In genomic region chr11:37811349-37811748, GRCh38 we compare ENCODE assay signal across 16 cellular contexts.
DNase-seq lines count a peak whose midpoint lies in the region; ATAC-seq and TF ChIP-seq lines count a peak whose summit lies in the region.
"Had no signal": no experiment of that assay in that cellular context is flagged by ENCODE, and none has a peak within 500 bp of the region (broad histone marks: within the 10 kb centered on the region; RNA-seq: fewer than 3 reads in every experiment).

No MANE protein-coding gene starts in this region.

- H3K4me1 ChIP-seq in osteoblast (ENCODE audit: insufficient read depth, low read length) = no peaks in the 10 kb centered on the region
- H3K4me1 ChIP-seq: A549 had no signal

- DNase-seq in Ammon's horn (ENCODE audit: low spot score) (peak; percentile 5), glomerular visceral epithelial cell (ENCODE audit: extremely low spot score) (peak; percentile 36), osteoblast (ENCODE audit: insufficient read length, low spot score, missing footprints) (peak; percentile 0), SW480 (ENCODE audit: low spot score) (no peak)
- DNase-seq in activated CD4-positive, alpha-beta memory T cell treated with anti-CD3 and anti-CD28 coated beads, Interleukin-2, amount 10 ng/mL, durations not matched to agents 7 days and 5 days = no peak
- DNase-seq: IMR-90, Kasumi-1, NCI-H1105, NCI-H1694, NCI-H2227 treated with DMSO at 0.1 percent for 48 hours, NCI-H526, SIG-M5 had no signal

- H3K27ac Mint-ChIP-seq in activated CD4-positive, alpha-beta memory T cell treated with anti-CD3 and anti-CD28 coated beads, Interleukin-2, amount 10 ng/mL, durations not matched to agents 7 days and 5 days = no peak overlapping the region

- H3K36me3 ChIP-seq in osteoblast (ENCODE audit: insufficient read depth, low read length) = no peaks in the 10 kb centered on the region

- H3K27me3 Mint-ChIP-seq in activated CD4-positive, alpha-beta memory T cell treated with anti-CD3 and anti-CD28 coated beads, Interleukin-2, amount 10 ng/mL, durations not matched to agents 7 days and 5 days = no peaks in the 10 kb centered on the region

- H3K9me3 ChIP-seq in osteoblast (ENCODE audit: low read depth, low read length) = no peaks in the 10 kb centered on the region

- H3K9me3 Mint-ChIP-seq in activated CD4-positive, alpha-beta memory T cell treated with anti-CD3 and anti-CD28 coated beads, Interleukin-2, amount 10 ng/mL, durations not matched to agents 7 days and 5 days = peaks cover 10% of the 10 kb centered on the region

- H3K27me3 ChIP-seq in osteoblast (ENCODE audit: insufficient read depth, low read length) = no peaks in the 10 kb centered on the region

- no peaks in the 10 kb centered on the region for H4K20me1 ChIP-seq in osteoblast (ENCODE audit: insufficient read depth, low read length)

- no peaks in the 10 kb centered on the region for H3K36me3 Mint-ChIP-seq in activated CD4-positive, alpha-beta memory T cell treated with anti-CD3 and anti-CD28 coated beads, Interleukin-2, amount 10 ng/mL, durations not matched to agents 7 days and 5 days (ENCODE audit: low read depth)

- H3K79me2 ChIP-seq in osteoblast (ENCODE audit: insufficient read depth, low read length) = no peaks in the 10 kb centered on the region

- TF ChIP-seq EP300 in Ishikawa (IDR thresholded peaks at IDR 0.05; ENCODE audit: borderline replicate concordance) = no peak; the same call in 1 of the 2 replicates

- H3K4me2 ChIP-seq in osteoblast (ENCODE audit: insufficient read depth, low read length) = no peak overlapping the region
- H3K4me2 ChIP-seq: A549 had no signal

- 0 out of 2 replicates have a peak, but pooled peaks have one; percentile 0 for TF ChIP-seq RAD21 in Ishikawa (IDR thresholded peaks at IDR 0.05; ENCODE audit: low read depth)

- no peak overlapping the region for H3K4me3 Mint-ChIP-seq in activated CD4-positive, alpha-beta memory T cell treated with anti-CD3 and anti-CD28 coated beads, Interleukin-2, amount 10 ng/mL, durations not matched to agents 7 days and 5 days

- POLR2A ChIA-PET in activated CD4-positive, alpha-beta memory T cell treated with anti-CD3 and anti-CD28 coated beads, Interleukin-2, amount 10 ng/mL, durations not matched to agents 7 days and 5 days (lab: Charles Lee) = no interaction called here

- no peak overlapping the region for H3K27ac ChIP-seq in osteoblast (ENCODE audit: low read depth, low read length)
- H3K27ac ChIP-seq: A549, C4-2B had no signal

- no peak for ATAC-seq in HG03354 (IDR thresholded peaks at IDR 0.05; ENCODE audit: poor library complexity, severe bottlenecking, unreplicated experiment)
- ATAC-seq: A549 had no signal

- no peak overlapping the region for H3K4me3 ChIP-seq in osteoblast (ENCODE audit: insufficient read depth, low read length)
- H3K4me3 ChIP-seq: A549 had no signal

- CTCF ChIA-PET in activated CD4-positive, alpha-beta memory T cell treated with anti-CD3 and anti-CD28 coated beads, Interleukin-2, amount 10 ng/mL, durations not matched to agents 7 days and 5 days (lab: Charles Lee) = no interaction called here

- H2AFZ ChIP-seq in osteoblast (ENCODE audit: low read length) = no peak overlapping the region

- no peak for TF ChIP-seq CTCF in osteoblast (IDR thresholded peaks at IDR 0.05; ENCODE audit: extremely low read depth, low read depth, low read length)

- no peaks in the 10 kb centered on the region for H3K4me1 Mint-ChIP-seq in activated CD4-positive, alpha-beta memory T cell treated with anti-CD3 and anti-CD28 coated beads, Interleukin-2, amount 10 ng/mL, durations not matched to agents 7 days and 5 days

TF ChIP-seq in Ishikawa, 13 proteins besides CTCF, POLR2A, EP300 and RAD21:
- TF ChIP-seq REST (IDR thresholded peaks at IDR 0.05; ENCODE audit: low read depth) (no peak), TEAD4 (IDR thresholded peaks at IDR 0.05) (no peak; the same call in 1 of the 2 replicates), TAF1 (IDR thresholded peaks at IDR 0.05; ENCODE audit: low read depth) (no peak), CREB1 (IDR thresholded peaks at IDR 0.05; ENCODE audit: low read depth) (no peak), ZBTB7A (IDR thresholded peaks at IDR 0.05; ENCODE audit: low read depth) (no peak), FOXM1 (IDR thresholded peaks at IDR 0.05; ENCODE audit: borderline replicate concordance, low read depth) (no peak), MAX (IDR thresholded peaks at IDR 0.05) (peak; percentile 51), YY1 (IDR thresholded peaks at IDR 0.05; ENCODE audit: low read depth) (no peak), NFIC (IDR thresholded peaks at IDR 0.05) (peak; percentile 77), CEBPB (IDR thresholded peaks at IDR 0.05) (no peak), TCF12 (IDR thresholded peaks at IDR 0.05; ENCODE audit: low read depth) (peak; percentile 51), USF1 (IDR thresholded peaks at IDR 0.05) (0 out of 2 replicates have a peak, but pooled peaks have one; percentile 26), EGR1 (IDR thresholded peaks at IDR 0.05) (peak; percentile 56)

Comparison
In these comparisons a context has a peak if more than half of its experiments do, and no peak if none do; other contexts are left out.
1. DNase-seq: peak in Ammon's horn (single experiment), glomerular visceral epithelial cell (single experiment) and osteoblast (single experiment); none in activated CD4-positive, alpha-beta memory T cell treated with anti-CD3 and anti-CD28 coated beads, Interleukin-2, amount 10 ng/mL, durations not matched to agents 7 days and 5 days (single experiment) and SW480 (single experiment).